Comparison of ENCODE assay signal across 10 cellular contexts in the genomic region with DNA sequence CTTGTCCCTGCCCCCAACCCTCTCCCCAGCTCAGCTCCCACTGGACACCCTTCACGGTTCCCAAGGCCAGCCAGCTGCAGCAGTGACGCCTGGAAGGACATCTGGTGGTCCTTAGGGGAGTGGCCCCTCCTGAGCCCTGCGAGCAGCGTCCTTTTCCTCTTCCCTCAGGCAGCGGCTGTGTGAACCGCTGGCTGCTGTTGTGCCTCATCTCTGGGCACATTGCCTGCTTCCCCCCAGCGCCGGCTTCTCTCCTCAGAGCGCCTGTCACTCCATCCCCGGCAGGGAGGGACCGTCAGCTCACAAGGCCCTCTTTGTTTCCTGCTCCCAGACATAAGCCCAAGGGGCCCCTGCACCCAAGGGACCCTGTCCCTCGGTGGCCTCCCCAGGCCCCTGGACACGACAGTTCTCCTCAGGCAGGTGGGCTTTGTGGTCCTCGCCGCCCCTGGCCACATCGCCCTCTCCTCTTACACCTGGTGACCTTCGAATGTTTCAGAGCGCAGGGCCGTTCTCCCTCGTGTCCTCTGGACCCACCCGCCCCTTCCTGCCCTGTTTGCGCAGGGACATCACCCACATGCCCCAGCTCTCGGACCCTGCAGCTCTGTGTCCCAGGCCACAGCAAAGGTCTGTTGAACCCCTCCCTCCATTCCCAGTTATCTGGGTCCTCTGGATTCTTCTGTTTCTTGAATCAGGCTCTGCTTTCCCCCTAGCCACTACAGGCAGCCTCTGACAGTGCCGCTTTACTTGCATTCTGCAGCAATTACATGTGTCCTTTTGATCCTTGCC. TPM values are rescaled to one million over a fixed set of nuclear protein-coding genes. Genes with fewer than 3 reads are reported as not detected.
A peak's percentile ranks its signal among the peaks of the same experiment; 100 is the strongest.
DNase-seq lines count a peak whose midpoint lies in the region; ATAC-seq and TF ChIP-seq lines count a peak whose summit lies in the region.
"Had no signal": no experiment of that assay in that cellular context is flagged by ENCODE, and none has a peak within 500 bp of the region (broad histone marks: within the 10 kb centered on the region; RNA-seq: fewer than 3 reads in every experiment).

No MANE protein-coding gene starts in this region.

- TF ChIP-seq CTCF in HFF-Myc (IDR thresholded peaks at IDR 0.05; ENCODE audit: low read depth, low read length, missing control alignments): no peak

- H3K9me3 Mint-ChIP-seq in activated CD8-positive, alpha-beta T cell treated with anti-CD3 and anti-CD28 coated beads, Interleukin-2, amount 10 ng/mL, durations not matched to agents 7 days and 5 days (ENCODE audit: insufficient read depth): no peaks in the 10 kb centered on the region
- H3K9me3 Mint-ChIP-seq: T-helper 1 cell treated with Interleukin-12 subunit alpha and Interleukin-12 subunit beta and Interleukin-4 antibody, amounts not matched to agents 30 μg/mL and 1 μg/mL, for 36 hours had no signal

- POLR2A ChIA-PET in activated CD8-positive, alpha-beta T cell treated with anti-CD3 and anti-CD28 coated beads, Interleukin-2, amount 10 ng/mL, durations not matched to agents 7 days and 5 days (lab: Charles Lee): no interaction called here

- no peak overlapping the region for H3K4me3 ChIP-seq in HFF-Myc (replicated peaks; ENCODE audit: low read depth, low read length)

- H3K27me3 Mint-ChIP-seq in activated CD8-positive, alpha-beta T cell treated with anti-CD3 and anti-CD28 coated beads, Interleukin-2, amount 10 ng/mL, durations not matched to agents 7 days and 5 days (ENCODE audit: low read depth): peaks cover 7% of the 10 kb centered on the region

- CTCF ChIA-PET in activated CD8-positive, alpha-beta T cell treated with anti-CD3 and anti-CD28 coated beads, Interleukin-2, amount 10 ng/mL, durations not matched to agents 7 days and 5 days (lab: Charles Lee): no interaction called here

- H3K27ac Mint-ChIP-seq in activated CD8-positive, alpha-beta T cell treated with anti-CD3 and anti-CD28 coated beads, Interleukin-2, amount 10 ng/mL, durations not matched to agents 7 days and 5 days: no peak overlapping the region
- H3K27ac Mint-ChIP-seq: T-helper 1 cell treated with Interleukin-12 subunit alpha and Interleukin-12 subunit beta and Interleukin-4 antibody, amounts not matched to agents 30 μg/mL and 1 μg/mL, for 36 hours had no signal

- no peak overlapping the region for H3K4me3 Mint-ChIP-seq in activated CD8-positive, alpha-beta T cell treated with anti-CD3 and anti-CD28 coated beads, Interleukin-2, amount 10 ng/mL, durations not matched to agents 7 days and 5 days
- H3K4me3 Mint-ChIP-seq: T-helper 1 cell treated with Interleukin-12 subunit alpha and Interleukin-12 subunit beta and Interleukin-4 antibody, amounts not matched to agents 30 μg/mL and 1 μg/mL, for 36 hours had no signal

- ATAC-seq in activated CD8-positive, alpha-beta T cell treated with anti-CD3 and anti-CD28 coated beads, Interleukin-2, amount 10 ng/mL, durations not matched to agents 7 days and 5 days: peak; percentile 23

- intact Hi-C loops in posterior vena cava (cut with DNase I): no loop called here

- peaks cover 15% of the 10 kb centered on the region for H3K4me1 Mint-ChIP-seq in activated CD8-positive, alpha-beta T cell treated with anti-CD3 and anti-CD28 coated beads, Interleukin-2, amount 10 ng/mL, durations not matched to agents 7 days and 5 days (ENCODE audit: low read depth)

- DNase-seq in HFF-Myc (ENCODE audit: extremely low read depth, low read depth): peak; percentile 27
- DNase-seq in activated CD8-positive, alpha-beta T cell treated with anti-CD3 and anti-CD28 coated beads, Interleukin-2, amount 10 ng/mL, durations not matched to agents 7 days and 5 days: no peak
- DNase-seq in glomerular visceral epithelial cell (ENCODE audit: extremely low spot score): peak; percentile 31
- DNase-seq in posterior vena cava (ENCODE audit: low spot score): peak; percentile 79
- DNase-seq in cortex of kidney (lab: John Stamatoyannopoulos, UW): no peak
- no peak for DNase-seq in stimulated activated CD8-positive, alpha-beta memory T cell treated with anti-CD3 and anti-CD28 coated beads, Interleukin-4, amount 100 ng/mL, for 48 hours
- DNase-seq in activated CD8-positive, alpha-beta memory T cell treated with anti-CD3 and anti-CD28 coated beads, Interleukin-2, amount 50 U/mL, for 48 hours: no peak
- DNase-seq in NCI-H69 (lab: John Stamatoyannopoulos, UW): no peak
- DNase-seq: effector CD4-positive, alpha-beta T cell had no signal

- H3K36me3 Mint-ChIP-seq in activated CD8-positive, alpha-beta T cell treated with anti-CD3 and anti-CD28 coated beads, Interleukin-2, amount 10 ng/mL, durations not matched to agents 7 days and 5 days (ENCODE audit: low read depth): peaks cover 10% of the 10 kb centered on the region

RNA-seq across cellular contexts. Expression of a gene that starts 35.8 kb away (rescaled TPM):
- under 1 TPM; 0.29 to 0.31 TPM for total RNA-seq in activated CD8-positive, alpha-beta T cell treated with anti-CD3 and anti-CD28 coated beads, Interleukin-2, amount 10 ng/mL, durations not matched to agents 7 days and 5 days
- under 1 TPM; 0.32 to 0.95 TPM for total RNA-seq in posterior vena cava

Comparison
In these comparisons a context has a peak if more than half of its experiments do, and no peak if none do; other contexts are left out.
1. DNase-seq: peak in HFF-Myc (single experiment), glomerular visceral epithelial cell (single experiment) and posterior vena cava (single experiment); none in activated CD8-positive, alpha-beta T cell treated with anti-CD3 and anti-CD28 coated beads, Interleukin-2, amount 10 ng/mL, durations not matched to agents 7 days and 5 days (single experiment), cortex of kidney (single experiment), stimulated activated CD8-positive, alpha-beta memory T cell treated with anti-CD3 and anti-CD28 coated beads, Interleukin-4, amount 100 ng/mL, for 48 hours (single experiment), activated CD8-positive, alpha-beta memory T cell treated with anti-CD3 and anti-CD28 coated beads, Interleukin-2, amount 50 U/mL, for 48 hours (single experiment) and NCI-H69 (single experiment).